23 cellular contexts compared by ENCODE assay signal in the genomic region with DNA sequence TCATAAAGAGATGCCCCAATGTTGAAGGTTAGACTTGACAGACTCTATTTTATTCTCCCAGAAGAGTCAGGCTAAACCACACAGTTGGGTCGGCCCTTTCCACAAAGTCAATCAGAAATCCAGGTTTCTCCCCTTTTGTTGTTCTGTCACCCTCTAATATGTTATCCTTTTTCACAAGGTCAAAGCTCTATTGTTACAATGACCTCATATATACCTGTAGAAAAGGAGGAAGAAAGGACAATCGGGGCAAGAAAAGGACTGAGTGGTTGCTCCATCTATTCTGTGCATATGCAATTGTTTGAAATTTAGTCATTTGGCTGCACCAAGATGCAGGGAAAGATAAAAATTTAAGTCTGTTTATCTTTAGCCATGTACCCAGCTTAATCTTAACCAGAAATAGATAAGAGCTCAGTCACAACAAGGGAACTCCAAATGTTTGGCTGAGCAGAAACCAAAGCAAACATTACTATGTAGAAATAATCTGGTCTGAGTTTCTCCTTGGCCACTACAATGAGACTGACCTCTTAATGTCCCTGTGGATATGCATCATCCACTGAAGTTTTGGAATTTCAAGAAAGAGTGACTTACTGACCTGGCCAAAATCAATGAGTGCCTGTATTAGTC.
A peak's percentile ranks its signal among the peaks of the same experiment; 100 is the strongest.
DNase-seq lines count a peak whose midpoint lies in the region; ATAC-seq, FAIRE-seq and TF ChIP-seq lines count a peak whose summit lies in the region.
"Had no signal": no experiment of that assay in that cellular context is flagged by ENCODE, and none has a peak within 500 bp of the region (broad histone marks: within the 10 kb centered on the region; RNA-seq: fewer than 3 reads in every experiment).

No MANE protein-coding gene starts in this region.

- H3K4me2 ChIP-seq in PC-3 (ENCODE audit: low read length): no peak overlapping the region

- H3K27me3 ChIP-seq in PC-3 (ENCODE audit: low read length) (no peaks in the 10 kb centered on the region), pancreas (no peaks in the 10 kb centered on the region), dorsolateral prefrontal cortex (no peaks in the 10 kb centered on the region)
- H3K27me3 ChIP-seq: SJSA1 had no signal

- no peak for FAIRE-seq in pancreas (lab: Jason Lieb, UNC)
- FAIRE-seq: GM12892 had no signal

- no peaks in the 10 kb centered on the region for H3K9me2 ChIP-seq in PC-3 (replicated peaks; ENCODE audit: low read length)

- POLR2A ChIA-PET in PC-3 (lab: Charles Lee; ENCODE audit: unreplicated experiment): no interaction called here

- BruUV-seq in PC-3 (replicated peaks; lab: Mats Ljungman, UMichigan): no TSS peak

- H3K4me1 ChIP-seq in PC-3 (ENCODE audit: insufficient read depth, low read length) (peaks cover 15% of the 10 kb centered on the region), pancreas (peaks cover 0 to 2% (median 0%) of the 10 kb centered on the region in 3 donors)
- H3K4me1 ChIP-seq: SJSA1 had no signal

- no peak for ATAC-seq in PC-3
- peak in 3 of 4 donors; percentile 61 to 90 (median 62) for ATAC-seq in pancreas
- ATAC-seq: HCT116 had no signal

- intact Hi-C loops in PC-3 (cut with micrococcal nuclease) (no loop called here), pancreas (cut with DNase I) (no loop called here), dorsolateral prefrontal cortex (cut with DNase I) (no loop called here)

- no peaks in the 10 kb centered on the region for H4K20me1 ChIP-seq in PC-3 (ENCODE audit: low read length)

- no peaks in the 10 kb centered on the region for H3F3A ChIP-seq in PC-3 (ENCODE audit: low read length, unreplicated experiment)

- no peaks in the 10 kb centered on the region for H3K79me2 ChIP-seq in PC-3 (ENCODE audit: low read length)

- CTCF ChIA-PET in PC-3 (lab: Charles Lee): no interaction called here

- H3K27ac ChIP-seq in PC-3 (ENCODE audit: low read length) (no peak overlapping the region), pancreas (no peak overlapping the region), dorsolateral prefrontal cortex (no peak overlapping the region)
- H3K27ac ChIP-seq: 22Rv1, SJSA1 had no signal

- no peak overlapping the region for H3K9ac ChIP-seq in PC-3 (ENCODE audit: low read length)

- 28 to 40% methylated on average over 2 of the region's 2 CpGs for WGBS in pancreas, 2 donors

- TF ChIP-seq CTCF in PC-3 (conservative IDR thresholded peaks at IDR 0.05; ENCODE audit: low read depth, low read length) (no peak), fibroblast of villous mesenchyme (IDR thresholded peaks at IDR 0.05; ENCODE audit: insufficient read depth, low read depth, low read length) (no peak), pancreas (IDR thresholded peaks at IDR 0.05) (no peak), dorsolateral prefrontal cortex (IDR thresholded peaks at IDR 0.05 in 54 of 56, conservative IDR thresholded peaks at IDR 0.05 in 2 of 56; ENCODE audit: low read depth in 1 of 56, partially characterized antibody in 56 of 56) (no peak)

- no peak overlapping the region for H2AFZ ChIP-seq in PC-3 (ENCODE audit: low read length)

- H3K4me3 ChIP-seq in PC-3 (ENCODE audit: low read length): no peak overlapping the region
- no peak overlapping the region for H3K4me3 ChIP-seq in fibroblast of villous mesenchyme (ENCODE audit: low read depth, low read length)
- H3K4me3 ChIP-seq in pancreas: no peak overlapping the region
- H3K4me3 ChIP-seq in dorsolateral prefrontal cortex: no peak overlapping the region
- H3K4me3 ChIP-seq: SJSA1 had no signal

- H3K9me3 ChIP-seq in PC-3 (ENCODE audit: low read length) (0 out of 2 replicates have a peak, but pooled peaks cover 8% of the 10 kb centered on the region), pancreas (no peaks in the 10 kb centered on the region)
- H3K9me3 ChIP-seq: SJSA1 had no signal

- peak; percentile 3 for DNase-seq in AG08396 (ENCODE audit: low spot score)
- DNase-seq in PC-3: peak; percentile 5
- DNase-seq in fibroblast of villous mesenchyme (ENCODE audit: low read depth): peak; percentile 1
- no peak for DNase-seq in pancreas
- DNase-seq in amniotic stem cell (lab: John Stamatoyannopoulos, UW): no peak
- DNase-seq in dorsolateral prefrontal cortex: no peak
- no peak for DNase-seq in anterior cingulate cortex (lab: John Stamatoyannopoulos, UW)
- DNase-seq: DMS153; DND-41; NCI-H1105; NCI-H1436 treated with DMSO at 0.1 percent for 48 hours; NCI-H1930; NCI-H2107; NCI-H446 treated with DMSO at 0.1 percent for 48 hours; NCI-H526; NCI-H82; NK-92 treated with Interleukin-12 subunit alpha and Interleukin-12 subunit beta, amount 100 ng/mL, for 24 hours; Right ventricle myocardium superior; RPMI8226 had no signal

- H3K36me3 ChIP-seq in PC-3 (ENCODE audit: low read depth, low read length): no peaks in the 10 kb centered on the region
- H3K36me3 ChIP-seq in pancreas: no peaks in the 10 kb centered on the region
- H3K36me3 ChIP-seq: SJSA1 had no signal

Comparison
In these comparisons a context has a peak if more than half of its experiments do, and no peak if none do; other contexts are left out.
1. DNase-seq: peak in AG08396 (single experiment), PC-3 (single experiment) and fibroblast of villous mesenchyme (single experiment); none in pancreas (0 of 6), amniotic stem cell (single experiment), dorsolateral prefrontal cortex (0 of 10) and anterior cingulate cortex (0 of 58).